ENCODE assay signal across 14 cellular contexts in the genomic region with DNA sequence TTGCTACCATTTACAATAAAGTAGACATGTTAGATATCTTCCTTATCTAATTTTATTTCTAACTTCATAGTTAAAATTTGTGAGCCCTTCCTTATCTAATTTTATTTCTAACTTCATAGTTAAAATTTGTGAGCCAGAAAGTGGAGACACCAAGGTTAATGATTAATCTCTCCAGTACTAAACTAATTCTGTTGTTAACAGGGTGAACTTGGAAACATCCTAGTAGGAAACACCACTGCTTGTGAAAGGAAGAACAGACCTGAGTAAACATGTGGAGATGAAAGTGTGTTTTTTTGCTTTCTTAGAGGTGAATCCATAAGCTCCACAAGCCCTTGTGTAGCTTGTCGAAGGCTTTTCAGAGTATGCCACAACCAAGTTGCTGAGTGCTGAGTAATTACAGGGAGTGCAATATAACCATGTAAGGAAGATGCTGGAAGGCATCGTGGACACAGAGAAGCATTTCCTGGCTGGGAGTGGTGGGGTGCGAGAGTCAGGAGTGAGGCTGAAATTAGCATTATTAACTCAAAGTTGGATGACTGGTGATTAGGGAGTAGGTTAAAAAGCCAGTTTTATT.
A peak's percentile ranks its signal among the peaks of the same experiment; 100 is the strongest.
DNase-seq lines count a peak whose midpoint lies in the region; TF ChIP-seq lines count a peak whose summit lies in the region.
"Had no signal": no experiment of that assay in that cellular context is flagged by ENCODE, and none has a peak within 500 bp of the region (broad histone marks: within the 10 kb centered on the region; RNA-seq: fewer than 3 reads in every experiment).

No MANE protein-coding gene starts in this region.

- peaks cover 11% of the 10 kb centered on the region for H3K4me1 Mint-ChIP-seq in neural progenitor cell

- no peaks in the 10 kb centered on the region for H3K27me3 ChIP-seq in neural progenitor cell
- H3K27me3 ChIP-seq: BLaER1 treated with 17β-estradiol and CSF1 and Interleukin-3, amounts not matched to agents 10 nM and 100 nM had no signal

- H3K36me3 Mint-ChIP-seq in neural progenitor cell: no peaks in the 10 kb centered on the region

- H3K27ac Mint-ChIP-seq in neural progenitor cell: peak overlapping the region; percentile 35
- H3K27ac Mint-ChIP-seq: activated T-helper 1 cell treated with anti-CD3 and anti-CD28 coated beads, Interleukin-12 subunit alpha, Interleukin-12 subunit beta, Interleukin-2, Interleukin-4 antibody, amounts not matched to agents 30 ng/mL and 10 ng/mL and 1 ng/mL, durations not matched to agents 14 hours and 24 hours and 36 hours; T-helper 1 cell treated with Interleukin-12 subunit alpha and Interleukin-12 subunit beta and Interleukin-4 antibody, amounts not matched to agents 30 μg/mL and 1 μg/mL, for 36 hours had no signal

- H3K9me3 Mint-ChIP-seq in neural progenitor cell: peaks cover 7% of the 10 kb centered on the region
- H3K9me3 Mint-ChIP-seq: activated T-helper 1 cell treated with anti-CD3 and anti-CD28 coated beads, Interleukin-12 subunit alpha, Interleukin-12 subunit beta, Interleukin-2, Interleukin-4 antibody, amounts not matched to agents 30 ng/mL and 10 ng/mL and 1 ng/mL, durations not matched to agents 14 hours and 24 hours and 36 hours; T-helper 1 cell treated with Interleukin-12 subunit alpha and Interleukin-12 subunit beta and Interleukin-4 antibody, amounts not matched to agents 30 μg/mL and 1 μg/mL, for 36 hours had no signal

- H3K36me3 ChIP-seq in neural progenitor cell: no peaks in the 10 kb centered on the region
- H3K36me3 ChIP-seq: BLaER1 treated with 17β-estradiol and CSF1 and Interleukin-3, amounts not matched to agents 10 nM and 100 nM had no signal

- peaks cover 3% of the 10 kb centered on the region for H3K27me3 Mint-ChIP-seq in neural progenitor cell (ENCODE audit: insufficient read depth, low read depth)

- H2AFZ ChIP-seq in neural progenitor cell (replicated peaks): peak overlapping the region; percentile 76

- no peak overlapping the region for H3K4me3 ChIP-seq in neural progenitor cell
- H3K4me3 ChIP-seq: BLaER1 treated with 17β-estradiol and CSF1 and Interleukin-3, amounts not matched to agents 10 nM and 100 nM had no signal

- no peak overlapping the region for H3K4me2 ChIP-seq in neural progenitor cell
- H3K4me2 ChIP-seq: BLaER1 treated with 17β-estradiol and CSF1 and Interleukin-3, amounts not matched to agents 10 nM and 100 nM had no signal

- no peaks in the 10 kb centered on the region for H3K9me3 ChIP-seq in neural progenitor cell (ENCODE audit: low read depth)

- no peak overlapping the region for H3K4me3 Mint-ChIP-seq in neural progenitor cell
- H3K4me3 Mint-ChIP-seq: activated T-helper 1 cell treated with anti-CD3 and anti-CD28 coated beads, Interleukin-12 subunit alpha, Interleukin-12 subunit beta, Interleukin-2, Interleukin-4 antibody, amounts not matched to agents 30 ng/mL and 10 ng/mL and 1 ng/mL, durations not matched to agents 14 hours and 24 hours and 36 hours; T-helper 1 cell treated with Interleukin-12 subunit alpha and Interleukin-12 subunit beta and Interleukin-4 antibody, amounts not matched to agents 30 μg/mL and 1 μg/mL, for 36 hours had no signal

- H3F3A ChIP-seq in neural progenitor cell (ENCODE audit: low read depth): no peaks in the 10 kb centered on the region

- no peak overlapping the region for H3K9ac ChIP-seq in neural progenitor cell
- H3K9ac ChIP-seq: BLaER1 treated with 17β-estradiol and CSF1 and Interleukin-3, amounts not matched to agents 10 nM and 100 nM had no signal

- peaks cover 4% of the 10 kb centered on the region for H3K4me1 ChIP-seq in neural progenitor cell
- H3K4me1 ChIP-seq: BLaER1 treated with 17β-estradiol and CSF1 and Interleukin-3, amounts not matched to agents 10 nM and 100 nM had no signal

- H3K27ac ChIP-seq in neural progenitor cell (no peak overlapping the region), caudate nucleus (ENCODE audit: low read depth, low read length) (no peak overlapping the region)
- H3K27ac ChIP-seq: BLaER1 treated with 17β-estradiol and CSF1 and Interleukin-3, amounts not matched to agents 10 nM and 100 nM had no signal

- no peaks in the 10 kb centered on the region for H4K20me1 ChIP-seq in neural progenitor cell (ENCODE audit: low read depth)
- H4K20me1 ChIP-seq: BLaER1 treated with 17β-estradiol and CSF1 and Interleukin-3, amounts not matched to agents 10 nM and 100 nM had no signal

- no peaks in the 10 kb centered on the region for H3K79me2 ChIP-seq in neural progenitor cell (ENCODE audit: low read depth)

- DNase-seq in Daoy (ENCODE audit: low read depth): peak; percentile 5
- peak; percentile 48 for DNase-seq in RPMI7951 (ENCODE audit: low read depth)
- DNase-seq in glomerular visceral epithelial cell (ENCODE audit: extremely low spot score): peak; percentile 37
- DNase-seq in neural progenitor cell (ENCODE audit: low spot score): no peak
- DNase-seq in HuH-7.5 (ENCODE audit: low spot score): no peak
- DNase-seq in stimulated activated CD8-positive, alpha-beta memory T cell treated with anti-CD3 and anti-CD28 coated beads, Interleukin-4, amount 100 ng/mL, for 48 hours: no peak
- no peak for DNase-seq in caudate nucleus (lab: John Stamatoyannopoulos, UW)
- no peak for DNase-seq in activated CD4-positive, CD25-positive, alpha-beta regulatory T cell (lab: John Stamatoyannopoulos, UW)
- DNase-seq: activated CD4-positive, alpha-beta T cell treated with anti-CD3 and anti-CD28 coated beads, Interleukin-2, amount 50 U/mL, for 1 hour; NCI-H1436; posterior cingulate gyrus had no signal

- no peak for TF ChIP-seq CTCF in neural progenitor cell (IDR thresholded peaks at IDR 0.05)

Comparison
In these comparisons a context has a peak if more than half of its experiments do, and no peak if none do; other contexts are left out.
1. DNase-seq: peak in Daoy (single experiment), RPMI7951 (single experiment) and glomerular visceral epithelial cell (single experiment); none in neural progenitor cell (single experiment), HuH-7.5 (single experiment), stimulated activated CD8-positive, alpha-beta memory T cell treated with anti-CD3 and anti-CD28 coated beads, Interleukin-4, amount 100 ng/mL, for 48 hours (single experiment), caudate nucleus (0 of 61) and activated CD4-positive, CD25-positive, alpha-beta regulatory T cell (0 of 4).